In the genomic region with DNA sequence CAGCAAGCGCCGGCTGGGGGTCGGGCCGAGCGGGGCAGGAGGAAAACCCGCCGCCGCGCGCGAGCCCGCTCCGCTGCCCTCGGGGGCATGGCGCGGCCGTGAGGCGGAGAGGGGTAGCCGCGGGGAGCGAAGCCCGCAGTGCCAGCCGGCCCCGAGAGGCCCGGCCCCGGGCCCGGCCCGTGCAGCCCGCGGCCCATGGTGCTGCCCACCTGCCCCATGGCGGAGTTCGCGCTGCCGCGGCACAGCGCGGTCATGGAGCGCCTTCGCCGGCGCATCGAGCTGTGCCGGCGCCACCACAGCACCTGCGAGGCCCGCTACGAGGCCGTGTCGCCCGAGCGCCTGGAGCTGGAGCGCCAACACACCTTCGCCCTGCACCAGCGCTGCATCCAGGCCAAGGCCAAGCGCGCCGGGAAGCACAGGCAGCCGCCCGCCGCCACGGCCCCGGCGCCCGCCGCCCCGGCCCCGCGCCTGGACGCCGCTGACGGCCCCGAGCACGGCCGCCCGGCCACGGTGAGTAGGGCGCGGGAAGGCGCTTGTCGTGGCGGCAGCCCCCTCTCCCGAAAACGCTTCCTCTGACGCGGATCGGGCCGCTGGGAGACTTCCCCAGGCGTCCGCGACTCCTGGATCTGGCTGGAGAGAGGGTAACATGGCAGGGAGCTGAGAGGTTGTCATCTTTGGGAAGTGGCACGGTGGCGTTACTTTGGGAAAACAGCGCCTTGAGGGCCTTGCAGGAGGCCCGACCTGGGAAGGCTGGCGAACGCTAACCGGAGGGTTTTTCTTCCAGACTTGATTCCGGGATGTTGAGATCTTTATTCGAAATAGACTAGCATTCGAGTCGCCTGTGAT, we compare ENCODE assay signal across 2 cellular contexts.
TF ChIP-seq lines count a peak whose summit lies in the region.

No MANE protein-coding gene starts in this region.

TF ChIP-seq in Ishikawa, 13 proteins besides CTCF, POLR2A, EP300 and RAD21 (continued from another document):
- TF ChIP-seq, protein P1, sequence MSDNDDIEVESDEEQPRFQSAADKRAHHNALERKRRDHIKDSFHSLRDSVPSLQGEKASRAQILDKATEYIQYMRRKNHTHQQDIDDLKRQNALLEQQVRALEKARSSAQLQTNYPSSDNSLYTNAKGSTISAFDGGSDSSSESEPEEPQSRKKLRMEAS (IDR thresholded peaks at IDR 0.05) = no peak; the same call in 1 of the 2 replicates
- TF ChIP-seq, protein P2, sequence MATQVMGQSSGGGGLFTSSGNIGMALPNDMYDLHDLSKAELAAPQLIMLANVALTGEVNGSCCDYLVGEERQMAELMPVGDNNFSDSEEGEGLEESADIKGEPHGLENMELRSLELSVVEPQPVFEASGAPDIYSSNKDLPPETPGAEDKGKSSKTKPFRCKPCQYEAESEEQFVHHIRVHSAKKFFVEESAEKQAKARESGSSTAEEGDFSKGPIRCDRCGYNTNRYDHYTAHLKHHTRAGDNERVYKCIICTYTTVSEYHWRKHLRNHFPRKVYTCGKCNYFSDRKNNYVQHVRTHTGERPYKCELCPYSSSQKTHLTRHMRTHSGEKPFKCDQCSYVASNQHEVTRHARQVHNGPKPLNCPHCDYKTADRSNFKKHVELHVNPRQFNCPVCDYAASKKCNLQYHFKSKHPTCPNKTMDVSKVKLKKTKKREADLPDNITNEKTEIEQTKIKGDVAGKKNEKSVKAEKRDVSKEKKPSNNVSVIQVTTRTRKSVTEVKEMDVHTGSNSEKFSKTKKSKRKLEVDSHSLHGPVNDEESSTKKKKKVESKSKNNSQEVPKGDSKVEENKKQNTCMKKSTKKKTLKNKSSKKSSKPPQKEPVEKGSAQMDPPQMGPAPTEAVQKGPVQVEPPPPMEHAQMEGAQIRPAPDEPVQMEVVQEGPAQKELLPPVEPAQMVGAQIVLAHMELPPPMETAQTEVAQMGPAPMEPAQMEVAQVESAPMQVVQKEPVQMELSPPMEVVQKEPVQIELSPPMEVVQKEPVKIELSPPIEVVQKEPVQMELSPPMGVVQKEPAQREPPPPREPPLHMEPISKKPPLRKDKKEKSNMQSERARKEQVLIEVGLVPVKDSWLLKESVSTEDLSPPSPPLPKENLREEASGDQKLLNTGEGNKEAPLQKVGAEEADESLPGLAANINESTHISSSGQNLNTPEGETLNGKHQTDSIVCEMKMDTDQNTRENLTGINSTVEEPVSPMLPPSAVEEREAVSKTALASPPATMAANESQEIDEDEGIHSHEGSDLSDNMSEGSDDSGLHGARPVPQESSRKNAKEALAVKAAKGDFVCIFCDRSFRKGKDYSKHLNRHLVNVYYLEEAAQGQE (IDR thresholded peaks at IDR 0.05; ENCODE audit: low read depth) = peak; percentile 17; the same call in 1 of the 2 replicates
- TF ChIP-seq NFIC (IDR thresholded peaks at IDR 0.05) (no peak), ZBTB7A (IDR thresholded peaks at IDR 0.05; ENCODE audit: low read depth) (no peak), FOXM1 (IDR thresholded peaks at IDR 0.05; ENCODE audit: borderline replicate concordance, low read depth) (no peak)

TF ChIP-seq in endothelial cell of umbilical vein, 7 proteins besides CTCF, POLR2A, EP300 and RAD21 (continued from another document):
- TF ChIP-seq JUN (IDR thresholded peaks at IDR 0.05; ENCODE audit: borderline replicate concordance, insufficient read depth, insufficient read length, low read depth) (no peak), GATA2 (IDR thresholded peaks at IDR 0.05; ENCODE audit: insufficient read depth, insufficient read length, low read depth, low read length) (no peak)
- TF ChIP-seq, protein P1 (IDR thresholded peaks at IDR 0.05; ENCODE audit: insufficient read depth, insufficient read length) = no peak
